ENCODE assay signal across 8 cellular contexts in the genomic region with DNA sequence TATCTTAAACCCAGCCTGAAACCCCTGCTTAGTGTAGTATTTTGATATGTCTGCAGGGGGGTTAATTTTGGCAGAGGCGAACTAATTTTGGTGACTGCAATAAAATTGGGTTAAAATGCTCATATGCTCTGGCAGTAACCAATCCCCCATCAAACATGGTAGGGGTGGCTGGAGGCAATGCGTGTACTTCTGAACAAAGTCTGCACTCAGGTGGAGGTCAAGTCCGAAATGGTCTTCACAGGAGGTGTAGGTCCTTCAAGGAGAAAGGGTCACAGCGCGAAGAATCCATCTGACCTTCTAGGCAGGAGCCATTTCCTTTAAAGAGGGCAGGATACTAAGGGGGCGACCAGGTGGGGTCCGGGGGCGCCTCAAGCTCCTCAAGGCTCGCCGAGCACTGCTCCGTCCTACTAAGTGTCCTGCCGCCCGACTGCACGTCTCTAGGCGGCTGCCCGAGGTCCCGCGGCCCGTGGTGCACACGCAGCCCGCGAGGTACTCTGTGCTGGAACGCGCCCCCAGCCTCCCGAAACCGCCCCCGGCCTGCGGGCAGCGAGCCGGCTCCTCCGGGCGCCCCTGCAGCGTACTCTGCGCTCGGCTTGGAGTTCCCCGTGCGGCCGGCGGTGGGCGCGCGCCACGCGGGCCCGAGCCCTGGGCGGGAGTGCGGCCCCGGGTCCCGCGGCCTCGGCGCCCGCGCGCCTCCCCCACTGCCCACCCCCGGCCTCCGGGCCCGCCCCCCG. TPM values are rescaled to one million over a fixed set of nuclear protein-coding genes. Genes with fewer than 3 reads are reported as not detected.
DNase-seq lines count a peak whose midpoint lies in the region; ATAC-seq, FAIRE-seq and TF ChIP-seq lines count a peak whose summit lies in the region.

No MANE protein-coding gene starts in this region.

- H3K27me3 ChIP-seq in HL-60 (ENCODE audit: insufficient read depth, poor library complexity, severe bottlenecking) (peaks cover 42% of the 10 kb centered on the region), duodenal mucosa (ENCODE audit: control insufficient read depth in 1 of 2, insufficient read depth in 2 of 2, low read length in 2 of 2) (no peaks in the 10 kb centered on the region), mononuclear cell (ENCODE audit: insufficient read depth, low read length) (peaks cover 31% of the 10 kb centered on the region), stomach (peaks cover 0 to 41% (median 11%) of the 10 kb centered on the region in 3 donors)

- intact Hi-C loops in stomach (cut with DNase I; ENCODE audit: low total_unique reads), result loop anchor here (10.0 kb wide), 2 partner anchors 168 to 308 kb away; no protein-coding TSS in a partner anchor

- TF ChIP-seq CTCF in HL-60 (IDR thresholded peaks at IDR 0.05; ENCODE audit: insufficient read depth, low read length) (no peak), stomach (IDR thresholded peaks at IDR 0.05) (peak in 1 of 7 experiments; percentile 49)

- TF ChIP-seq POLR2A in GM12891 (IDR thresholded peaks at IDR 0.05; ENCODE audit: low read depth, low read length) (no peak), stomach (IDR thresholded peaks at IDR 0.05) (no peak)

- H3K27ac ChIP-seq in HL-60 (replicated peaks) (no peak overlapping the region), duodenal mucosa (ENCODE audit: low read depth, low read length) (no peak overlapping the region), stomach (peak overlapping the region; percentile 68 to 87 (median 81))

- H3K4me1 ChIP-seq in duodenal mucosa (ENCODE audit: control insufficient read depth in 1 of 2, insufficient read depth in 2 of 2, low read length in 2 of 2) (peaks cover 32 to 36% of the 10 kb centered on the region in 2 donors), mononuclear cell (ENCODE audit: insufficient read depth, low read length) (peaks cover 36% of the 10 kb centered on the region), stomach (peaks cover 26 to 56% (median 55%) of the 10 kb centered on the region in 4 donors)

- H3K36me3 ChIP-seq in duodenal mucosa (ENCODE audit: control insufficient read depth in 1 of 2, insufficient read depth in 2 of 2, low read length in 2 of 2) (no peaks in the 10 kb centered on the region), stomach (no peaks in the 10 kb centered on the region)

- FAIRE-seq in GM12891 (lab: Jason Lieb, UNC), result no peak

- H3K4me3 ChIP-seq in HL-60 (replicated peaks; ENCODE audit: insufficient read depth, low read length) (peak overlapping the region; percentile 42), duodenal mucosa (ENCODE audit: low read depth in 1 of 2, low read length in 2 of 2) (peak overlapping the region; percentile 57 to 65), mononuclear cell (ENCODE audit: low read length) (peak overlapping the region; percentile 45), stomach (peak overlapping the region; percentile 61 to 92 (median 86))

- WGBS in stomach, 5 donors, result 3 to 16% (median 5%) methylated on average over 14 to 58 of the region's 59 CpGs

- DNase-seq in GM12891 (ENCODE audit: insufficient read length, low spot score) (peak; percentile 51), HL-60 (ENCODE audit: low read depth in 1 of 2, low spot score in 1 of 2) (no peak), stomach (peak; percentile 46)

- no peaks in the 10 kb centered on the region for H3K9me3 ChIP-seq in duodenal mucosa (ENCODE audit: control insufficient read depth in 1 of 2, low read length in 2 of 2)
- no peaks in the 10 kb centered on the region for H3K9me3 ChIP-seq in mononuclear cell (ENCODE audit: low read depth, low read length)
- no peaks in the 10 kb centered on the region for H3K9me3 ChIP-seq in stomach

- no peak for TF ChIP-seq EP300 in stomach (IDR thresholded peaks at IDR 0.05)

- H3K9ac ChIP-seq in duodenal mucosa (ENCODE audit: low read depth in 1 of 2, low read length in 2 of 2), result peak overlapping the region in 1 of 2 donors; percentile 25

- peak; percentile 60 to 64 for ATAC-seq in activated CD4-positive, CD25-positive, alpha-beta regulatory T cell treated with anti-CD3 and anti-CD28 coated beads, Interleukin-2, amount 50 U/mL, for 24 hours
- ATAC-seq in GM21529 (IDR thresholded peaks at IDR 0.05; ENCODE audit: unreplicated experiment), result no peak
- ATAC-seq in GM19455 (IDR thresholded peaks at IDR 0.05; ENCODE audit: unreplicated experiment), result no peak

TF ChIP-seq in GM12891, 5 proteins besides CTCF, POLR2A, EP300 and RAD21:
- no peak for TF ChIP-seq SPI1 (IDR thresholded peaks at IDR 0.05; ENCODE audit: low read depth, low read length)
- TF ChIP-seq PAX5 (IDR thresholded peaks at IDR 0.05; ENCODE audit: insufficient read depth, low read length, severe bottlenecking), result no peak
- no peak for TF ChIP-seq POLR2AphosphoS5 (IDR thresholded peaks at IDR 0.05; ENCODE audit: low read depth, low read length)
- no peak for TF ChIP-seq POU2F2 (IDR thresholded peaks at IDR 0.05; ENCODE audit: low read depth, low read length)
- no peak for TF ChIP-seq TAF1 (IDR thresholded peaks at IDR 0.05; ENCODE audit: low read depth, low read length)

RNA-seq across cellular contexts. Expression of gene LDLRAD4, which starts 1.7 kb away (rescaled TPM):
- 31.0 TPM for polyA plus RNA-seq in GM12891 (2012; ENCODE audit: low read depth, missing spikeins)
- 50.9 TPM for total RNA-seq in mononuclear cell
- total RNA-seq in stomach, result 10 to 100 TPM in 3 of 5 donors, 1 to 10 TPM in 2; 8.7 to 47.9 (median 10.3) TPM
- 1 to 10 TPM; 2.0 to 9.3 (median 4.6) TPM for polyA plus RNA-seq in stomach

Comparison
In these comparisons a context has a peak if more than half of its experiments do, and no peak if none do; other contexts are left out.
1. DNase-seq: peak in GM12891 (single experiment) and stomach (single experiment); none in HL-60 (0 of 2).
2. H3K27ac ChIP-seq: peak in stomach (5 of 5); none in HL-60 (single experiment) and duodenal mucosa (single experiment).
3. ATAC-seq: peak in activated CD4-positive, CD25-positive, alpha-beta regulatory T cell treated with anti-CD3 and anti-CD28 coated beads, Interleukin-2, amount 50 U/mL, for 24 hours (2 of 2); none in GM21529 (single experiment) and GM19455 (single experiment).
4. Peak in every context shown above with its lines, with median percentiles within 50 percentile points of each other: H3K4me3 ChIP-seq.